Comparison of ENCODE assay signal across 11 cellular contexts in genomic region chr7:54888067-54888735, GRCh38.
DNase-seq lines count a peak whose midpoint lies in the region; ATAC-seq and TF ChIP-seq lines count a peak whose summit lies in the region.
"Had no signal": no experiment of that assay in that cellular context is flagged by ENCODE, and none has a peak within 500 bp of the region (broad histone marks: within the 10 kb centered on the region; RNA-seq: fewer than 3 reads in every experiment).

No MANE protein-coding gene starts in this region.

- TF ChIP-seq CTCF in chondrocyte (IDR thresholded peaks at IDR 0.05) = no peak
- no peak for TF ChIP-seq CTCF in kidney epithelial cell (IDR thresholded peaks at IDR 0.05; ENCODE audit: insufficient read depth, low read length, poor library complexity, severe bottlenecking)

- H3K9me3 Mint-ChIP-seq in chondrocyte (ENCODE audit: low read depth) = no peaks in the 10 kb centered on the region
- H3K9me3 Mint-ChIP-seq in stimulated activated effector memory CD8-positive, alpha-beta T cell treated with anti-CD3 and anti-CD28 coated beads, Interleukin-12 subunit alpha, Interleukin-12 subunit beta, amount 100 ng/mL, for 72 hours = no peaks in the 10 kb centered on the region
- H3K9me3 Mint-ChIP-seq: activated T-cell treated with anti-CD3 and anti-CD28 coated beads, Interleukin-2, amount 50 U/mL, for 4 hours had no signal

- H3K9me3 ChIP-seq in HUES6 (ENCODE audit: control insufficient read depth, insufficient read depth, low read depth, low read length) = no peaks in the 10 kb centered on the region

- no peak for DNase-seq in chondrocyte (ENCODE audit: low spot score)
- DNase-seq in kidney epithelial cell (ENCODE audit: low read depth) = no peak
- DNase-seq in skeletal muscle cell (ENCODE audit: low read depth) = no peak
- no peak for DNase-seq in stimulated activated effector memory CD8-positive, alpha-beta T cell treated with anti-CD3 and anti-CD28 coated beads, Interleukin-12 subunit alpha, Interleukin-12 subunit beta, amount 100 ng/mL, for 72 hours (ENCODE audit: low spot score in 2 of 2)
- DNase-seq: activated T-cell treated with anti-CD3 and anti-CD28 coated beads, Interleukin-2, amount 50 U/mL, for 4 hours; kidney glomerular epithelial cell; OCI-M1 had no signal

- peak overlapping the region; percentile 59 for H3K4me3 ChIP-seq in HUES6 (ENCODE audit: low read depth, low read length)
- peak overlapping the region; percentile 23 for H3K4me3 ChIP-seq in kidney epithelial cell (ENCODE audit: low read depth, low read length)
- peak overlapping the region; percentile 30 for H3K4me3 ChIP-seq in skeletal muscle cell (ENCODE audit: low read depth, low read length)

- no peak overlapping the region for H3K27ac Mint-ChIP-seq in chondrocyte (ENCODE audit: unreplicated experiment)
- H3K27ac Mint-ChIP-seq in stimulated activated effector memory CD8-positive, alpha-beta T cell treated with anti-CD3 and anti-CD28 coated beads, Interleukin-12 subunit alpha, Interleukin-12 subunit beta, amount 100 ng/mL, for 72 hours = no peak overlapping the region

- H3K4me1 ChIP-seq in HUES6 (ENCODE audit: control insufficient read depth, insufficient read depth, low read length) = 0 out of 2 replicates have a peak, but pooled peaks cover 3% of the 10 kb centered on the region

- H3K27me3 Mint-ChIP-seq in chondrocyte (ENCODE audit: low read depth) = peaks cover 2% of the 10 kb centered on the region

- H3K36me3 Mint-ChIP-seq in chondrocyte (ENCODE audit: low read depth) = no peaks in the 10 kb centered on the region
- H3K36me3 Mint-ChIP-seq in stimulated activated effector memory CD8-positive, alpha-beta T cell treated with anti-CD3 and anti-CD28 coated beads, Interleukin-12 subunit alpha, Interleukin-12 subunit beta, amount 100 ng/mL, for 72 hours = no peaks in the 10 kb centered on the region

- H3K27me3 ChIP-seq in HUES6 (ENCODE audit: control insufficient read depth, insufficient read depth, low read length) = peaks cover 15% of the 10 kb centered on the region
- H3K27me3 ChIP-seq in kidney epithelial cell (ENCODE audit: control insufficient read depth, insufficient read depth, low read length) = no peaks in the 10 kb centered on the region

- peak overlapping the region; percentile 77 for H3K4me3 Mint-ChIP-seq in chondrocyte (ENCODE audit: unreplicated experiment)
- H3K4me3 Mint-ChIP-seq in stimulated activated effector memory CD8-positive, alpha-beta T cell treated with anti-CD3 and anti-CD28 coated beads, Interleukin-12 subunit alpha, Interleukin-12 subunit beta, amount 100 ng/mL, for 72 hours = no peak overlapping the region
- H3K4me3 Mint-ChIP-seq: activated T-cell treated with anti-CD3 and anti-CD28 coated beads, Interleukin-2, amount 50 U/mL, for 4 hours had no signal

- peaks cover 7% of the 10 kb centered on the region for H3K4me1 Mint-ChIP-seq in chondrocyte (ENCODE audit: low read depth)
- H3K4me1 Mint-ChIP-seq in stimulated activated effector memory CD8-positive, alpha-beta T cell treated with anti-CD3 and anti-CD28 coated beads, Interleukin-12 subunit alpha, Interleukin-12 subunit beta, amount 100 ng/mL, for 72 hours = no peaks in the 10 kb centered on the region

- peak overlapping the region; percentile 21 for H3K9ac ChIP-seq in HUES6 (ENCODE audit: low read length)

- H3K36me3 ChIP-seq in HUES6 (ENCODE audit: control insufficient read depth, insufficient read depth, low read length) (no peaks in the 10 kb centered on the region), kidney epithelial cell (ENCODE audit: control insufficient read depth, insufficient read depth, low read length) (no peaks in the 10 kb centered on the region)

- ATAC-seq in HG02885 (IDR thresholded peaks at IDR 0.05; ENCODE audit: poor library complexity, unreplicated experiment) (no peak), HG02798 (IDR thresholded peaks at IDR 0.05; ENCODE audit: poor library complexity, unreplicated experiment) (no peak), GM18505 (IDR thresholded peaks at IDR 0.05; ENCODE audit: unreplicated experiment) (no peak)
- ATAC-seq in stimulated activated effector memory CD8-positive, alpha-beta T cell treated with anti-CD3 and anti-CD28 coated beads, Interleukin-12 subunit alpha, Interleukin-12 subunit beta, amount 100 ng/mL, for 72 hours = no peak
- ATAC-seq: activated T-cell treated with anti-CD3 and anti-CD28 coated beads, Interleukin-2, amount 50 U/mL, for 4 hours had no signal

- no peak overlapping the region for H3K27ac ChIP-seq in HUES6 (ENCODE audit: low read depth, low read length)

- no peak for TF ChIP-seq POLR2A in GM18505 (IDR thresholded peaks at IDR 0.05; ENCODE audit: borderline replicate concordance, extremely low read depth, insufficient read depth, insufficient read length)
